In genomic region chr20:3784863-3785239, GRCh38 we compare ENCODE assay signal across 10 cellular contexts. TPM values are rescaled to one million over a fixed set of nuclear protein-coding genes. Genes with fewer than 3 reads are reported as not detected.
DNase-seq lines count a peak whose midpoint lies in the region; ATAC-seq, FAIRE-seq and TF ChIP-seq lines count a peak whose summit lies in the region.
"Had no signal": no experiment of that assay in that cellular context is flagged by ENCODE, and none has a peak within 500 bp of the region (broad histone marks: within the 10 kb centered on the region; RNA-seq: fewer than 3 reads in every experiment).

No MANE protein-coding gene starts in this region.

- H3K4me1 ChIP-seq in gastroesophageal sphincter (peaks cover 2 to 74% (median 31%) of the 10 kb centered on the region in 3 donors), stomach (peaks cover 41 to 76% (median 59%) of the 10 kb centered on the region in 4 donors)

- H3K27ac ChIP-seq in gastroesophageal sphincter (peak overlapping the region in 3 of 4 donors; percentile 81 to 88 (median 87)), stomach (peak overlapping the region in 3 of 5 donors; percentile 5 to 90 (median 88))

- TF ChIP-seq EP300 in gastroesophageal sphincter (IDR thresholded peaks at IDR 0.05) (no peak), stomach (IDR thresholded peaks at IDR 0.05) (no peak)

- TF ChIP-seq CTCF in gastroesophageal sphincter (IDR thresholded peaks at IDR 0.05) = no peak
- no peak for TF ChIP-seq CTCF in stomach (IDR thresholded peaks at IDR 0.05)

- H3K4me3 Mint-ChIP-seq in activated CD4-positive, alpha-beta T cell treated with anti-CD3 and anti-CD28 coated beads, Interleukin-2, amount 10 ng/mL, durations not matched to agents 24 days and 14 days = peak overlapping the region; percentile 72

- peak overlapping the region in 1 of 2 donors; percentile 75 for H3K4me3 ChIP-seq in gastroesophageal sphincter
- peak overlapping the region; percentile 61 to 77 (median 70) for H3K4me3 ChIP-seq in stomach

- H3K27ac Mint-ChIP-seq in activated CD4-positive, alpha-beta T cell treated with anti-CD3 and anti-CD28 coated beads, Interleukin-2, amount 10 ng/mL, durations not matched to agents 24 days and 14 days = peak overlapping the region; percentile 67
- H3K27ac Mint-ChIP-seq in activated naive CD4-positive, alpha-beta T cell treated with anti-CD3 and anti-CD28 coated beads, Interleukin-2, amount 50 U/mL, for 72 hours = peak overlapping the region; percentile 51 to 63

- no peak for FAIRE-seq in GM19239 (lab: Jason Lieb, UNC)

- intact Hi-C loops in activated CD4-positive, alpha-beta T cell treated with anti-CD3 and anti-CD28 coated beads, Interleukin-2, amount 10 ng/mL, durations not matched to agents 24 days and 14 days (cut with micrococcal nuclease) = no loop called here
- intact Hi-C loops in stomach (cut with DNase I; ENCODE audit: low total_unique reads) = loop anchor here (5.0 kb wide), 1 partner anchor 67 kb away; no protein-coding TSS in a partner anchor

- DNase-seq in activated CD4-positive, alpha-beta T cell treated with anti-CD3 and anti-CD28 coated beads, Interleukin-2, amount 10 ng/mL, durations not matched to agents 24 days and 14 days = no peak
- DNase-seq in activated CD4-positive, alpha-beta T cell treated with anti-CD3 and anti-CD28 coated beads, Interleukin-2, amount 50 U/mL, for 1 hour = no peak
- DNase-seq in activated naive CD4-positive, alpha-beta T cell treated with anti-CD3 and anti-CD28 coated beads, Interleukin-2, amount 50 U/mL, for 72 hours (ENCODE audit: low spot score in 2 of 2) = no peak
- no peak for DNase-seq in stomach
- no peak for DNase-seq in GM19239 (ENCODE audit: insufficient read length, low spot score)
- no peak for DNase-seq in NCI-H1436 treated with DMSO at 0.1 percent for 48 hours (lab: John Stamatoyannopoulos, UW)
- no peak for DNase-seq in Ammon's horn (ENCODE audit: low spot score)
- DNase-seq: islet precursor cell; NK-92 treated with Interleukin-12 subunit alpha and Interleukin-12 subunit beta, amount 100 ng/mL, for 24 hours had no signal

- ATAC-seq in activated naive CD4-positive, alpha-beta T cell treated with anti-CD3 and anti-CD28 coated beads, Interleukin-2, amount 50 U/mL, for 72 hours = no peak
- ATAC-seq in gastroesophageal sphincter = no peak

- H3K27me3 Mint-ChIP-seq in activated CD4-positive, alpha-beta T cell treated with anti-CD3 and anti-CD28 coated beads, Interleukin-2, amount 10 ng/mL, durations not matched to agents 24 days and 14 days = peaks cover 8% of the 10 kb centered on the region

- TF ChIP-seq POLR2A in gastroesophageal sphincter (IDR thresholded peaks at IDR 0.05) (no peak), stomach (IDR thresholded peaks at IDR 0.05) (no peak)

- H3K27me3 ChIP-seq in gastroesophageal sphincter (no peaks in the 10 kb centered on the region), stomach (no peaks in the 10 kb centered on the region)

- H3K36me3 Mint-ChIP-seq in activated CD4-positive, alpha-beta T cell treated with anti-CD3 and anti-CD28 coated beads, Interleukin-2, amount 10 ng/mL, durations not matched to agents 24 days and 14 days (ENCODE audit: low read depth) = peaks cover 17% of the 10 kb centered on the region
- peaks cover 8 to 9% of the 10 kb centered on the region in 2 donors for H3K36me3 Mint-ChIP-seq in activated naive CD4-positive, alpha-beta T cell treated with anti-CD3 and anti-CD28 coated beads, Interleukin-2, amount 50 U/mL, for 72 hours

- no peaks in the 10 kb centered on the region for H3K9me3 Mint-ChIP-seq in activated CD4-positive, alpha-beta T cell treated with anti-CD3 and anti-CD28 coated beads, Interleukin-2, amount 10 ng/mL, durations not matched to agents 24 days and 14 days
- no peaks in the 10 kb centered on the region for H3K9me3 Mint-ChIP-seq in activated naive CD4-positive, alpha-beta T cell treated with anti-CD3 and anti-CD28 coated beads, Interleukin-2, amount 50 U/mL, for 72 hours

- WGBS in gastroesophageal sphincter (ENCODE audit: low coverage in 1 of 2), 2 donors = 75 to 88% methylated on average over 6 of the region's 6 CpGs
- 69 to 86% (median 77%) methylated on average over 6 of the region's 6 CpGs for WGBS in stomach, 5 donors

- H3K9me3 ChIP-seq in gastroesophageal sphincter (no peaks in the 10 kb centered on the region), stomach (no peaks in the 10 kb centered on the region)

- H3K4me1 Mint-ChIP-seq in activated CD4-positive, alpha-beta T cell treated with anti-CD3 and anti-CD28 coated beads, Interleukin-2, amount 10 ng/mL, durations not matched to agents 24 days and 14 days = peaks cover 46% of the 10 kb centered on the region

- H3K36me3 ChIP-seq in gastroesophageal sphincter (peaks cover 0 to 23% of the 10 kb centered on the region in 2 donors), stomach (peaks cover 0 to 25% (median 8%) of the 10 kb centered on the region in 4 donors)

RNA-seq across cellular contexts. Expression of gene CENPB, which starts 1.7 kb away (rescaled TPM):
- 72.8 and 74.4 TPM in 2 replicates for total RNA-seq in activated CD4-positive, alpha-beta T cell treated with anti-CD3 and anti-CD28 coated beads, Interleukin-2, amount 10 ng/mL, durations not matched to agents 24 days and 14 days
- 10 to 100 TPM; 34.4 to 48.1 TPM for total RNA-seq in activated naive CD4-positive, alpha-beta T cell treated with anti-CD3 and anti-CD28 coated beads, Interleukin-2, amount 50 U/mL, for 72 hours
- 100 to 1,000 TPM; 134 to 200 (median 139) TPM for total RNA-seq in gastroesophageal sphincter
- total RNA-seq in stomach = 100 to 1,000 TPM in 1 of 5 donors, 10 to 100 TPM in 4; 24.5 to 130 (median 68.3) TPM
- polyA plus RNA-seq in stomach = 10 to 100 TPM; 36.5 to 90.7 (median 79.6) TPM

RNA-seq across cellular contexts. Expression of gene SPEF1, which starts 3.6 kb away (rescaled TPM):
- not detected in 2 replicates for total RNA-seq in activated CD4-positive, alpha-beta T cell treated with anti-CD3 and anti-CD28 coated beads, Interleukin-2, amount 10 ng/mL, durations not matched to agents 24 days and 14 days
- total RNA-seq in activated naive CD4-positive, alpha-beta T cell treated with anti-CD3 and anti-CD28 coated beads, Interleukin-2, amount 50 U/mL, for 72 hours = under 1 TPM in 1 of 2 donors, not detected in 1; 0.14 TPM
- total RNA-seq in gastroesophageal sphincter = not detected
- not detected for total RNA-seq in stomach
- under 1 TPM in 2 of 3 donors, not detected in 1; 0.18 to 0.19 TPM for polyA plus RNA-seq in stomach

RNA-seq across cellular contexts. Expression of gene CDC25B, which starts 11.3 kb away (rescaled TPM):
- total RNA-seq in activated CD4-positive, alpha-beta T cell treated with anti-CD3 and anti-CD28 coated beads, Interleukin-2, amount 10 ng/mL, durations not matched to agents 24 days and 14 days = 70.7 and 75.5 TPM in 2 replicates
- total RNA-seq in activated naive CD4-positive, alpha-beta T cell treated with anti-CD3 and anti-CD28 coated beads, Interleukin-2, amount 50 U/mL, for 72 hours = 100 to 1,000 TPM in 1 of 2 donors, 10 to 100 TPM in 1; 72.9 to 168 TPM
- total RNA-seq in gastroesophageal sphincter (10 to 100 TPM; 14.5 to 39.7 (median 38.4) TPM), stomach (10 to 100 TPM in 4 of 5 donors, 1 to 10 TPM in 1; 9.4 to 56.5 (median 32.6) TPM)
- 10 to 100 TPM; 18.0 to 23.1 (median 22.6) TPM for polyA plus RNA-seq in stomach

RNA-seq across cellular contexts. Expression of gene ADISSP, which starts 17.3 kb away (rescaled TPM):
- 62.9 and 68.8 TPM in 2 replicates for total RNA-seq in activated CD4-positive, alpha-beta T cell treated with anti-CD3 and anti-CD28 coated beads, Interleukin-2, amount 10 ng/mL, durations not matched to agents 24 days and 14 days
- 10 to 100 TPM; 44.7 to 45.0 TPM for total RNA-seq in activated naive CD4-positive, alpha-beta T cell treated with anti-CD3 and anti-CD28 coated beads, Interleukin-2, amount 50 U/mL, for 72 hours
- 10 to 100 TPM; 36.1 to 74.7 (median 59.3) TPM for total RNA-seq in gastroesophageal sphincter
- 100 to 1,000 TPM in 1 of 5 donors, 10 to 100 TPM in 2, 1 to 10 TPM in 2; 5.9 to 136 (median 49.0) TPM for total RNA-seq in stomach
- polyA plus RNA-seq in stomach = 10 to 100 TPM; 14.4 to 32.6 (median 22.2) TPM

RNA-seq across cellular contexts. Expression of gene AP5S1, which starts 35.5 kb away (rescaled TPM):
- total RNA-seq in activated CD4-positive, alpha-beta T cell treated with anti-CD3 and anti-CD28 coated beads, Interleukin-2, amount 10 ng/mL, durations not matched to agents 24 days and 14 days = 13.0 and 13.5 TPM in 2 replicates
- 10 to 100 TPM; 10.6 to 17.8 TPM for total RNA-seq in activated naive CD4-positive, alpha-beta T cell treated with anti-CD3 and anti-CD28 coated beads, Interleukin-2, amount 50 U/mL, for 72 hours
- total RNA-seq in gastroesophageal sphincter = 10 to 100 TPM; 10.4 to 12.1 (median 11.0) TPM
- 10 to 100 TPM in 1 of 5 donors, 1 to 10 TPM in 4; 1.8 to 14.8 (median 4.2) TPM for total RNA-seq in stomach
- 10 to 100 TPM in 1 of 3 donors, 1 to 10 TPM in 2; 6.1 to 10.4 (median 7.9) TPM for polyA plus RNA-seq in stomach
